ENCODE assay signal across 28 cellular contexts in the genomic region with DNA sequence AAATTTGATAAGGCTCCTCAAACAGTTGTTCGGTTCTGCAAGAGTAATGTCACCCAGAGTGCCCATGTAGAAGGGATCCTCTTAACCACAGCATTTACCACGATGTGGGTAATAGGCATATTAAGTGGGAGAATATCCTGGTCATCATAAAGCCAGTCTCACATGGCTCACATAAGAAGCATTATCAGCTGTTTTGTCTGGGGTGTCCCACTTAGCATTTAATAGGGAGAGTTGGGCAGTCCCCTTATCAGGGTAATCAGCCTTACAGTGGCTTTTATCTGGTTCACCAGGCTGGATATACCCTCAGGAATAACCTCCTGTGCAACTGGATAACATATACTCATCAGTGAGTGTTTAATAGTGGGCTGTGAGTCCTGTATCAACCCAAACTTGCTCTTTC.
"Had no signal": no experiment of that assay in that cellular context is flagged by ENCODE, and none has a peak within 500 bp of the region (broad histone marks: within the 10 kb centered on the region; RNA-seq: fewer than 3 reads in every experiment).

No MANE protein-coding gene starts in this region.

- H3K4me3 ChIP-seq: adrenal gland, breast epithelium, coronary artery, dorsolateral prefrontal cortex, esophagus muscularis mucosa, gastrocnemius medialis, heart left ventricle had no signal

- H3K27ac ChIP-seq: adrenal gland, breast epithelium, coronary artery, dorsolateral prefrontal cortex, esophagus muscularis mucosa, foreskin keratinocyte, gastrocnemius medialis, heart left ventricle had no signal

- H3K27me3 ChIP-seq: adrenal gland, breast epithelium, dorsolateral prefrontal cortex, esophagus muscularis mucosa, foreskin keratinocyte, gastrocnemius medialis had no signal

- DNase-seq: activated CD4-positive, alpha-beta memory T cell treated with anti-CD3 and anti-CD28 coated beads for 36 hours; activated CD4-positive, alpha-beta T cell treated with anti-CD3 and anti-CD28 coated beads for 36 hours; activated CD4-positive, alpha-beta T cell treated with anti-CD3 and anti-CD28 coated beads, Interleukin-2, amount 10 ng/mL, durations not matched to agents 24 days and 14 days; activated CD4-positive, CD25-positive, alpha-beta regulatory T cell; activated CD4-positive, CD25-positive, alpha-beta regulatory T cell treated with anti-CD3 and anti-CD28 coated beads, Interleukin-2, amount 50 U/mL, for 72 hours; activated CD8-positive, alpha-beta memory T cell treated with anti-CD3 and anti-CD28 coated beads, Interleukin-2, amount 10 ng/mL, durations not matched to agents 7 days and 5 days; activated CD8-positive, alpha-beta memory T cell treated with anti-CD3 and anti-CD28 coated beads, Interleukin-2, amount 50 U/mL, for 4 hours; activated CD8-positive, alpha-beta T cell treated with anti-CD3 and anti-CD28 coated beads, Interleukin-2, amount 10 ng/mL, durations not matched to agents 7 days and 5 days; activated effector memory CD4-positive, alpha-beta T cell treated with anti-CD3 and anti-CD28 coated beads, Interleukin-2, amount 50 U/mL, for 16 hours; activated naive CD4-positive, alpha-beta T cell treated with anti-CD3 and anti-CD28 coated beads for 36 hours; activated naive CD8-positive, alpha-beta T cell treated with anti-CD3 and anti-CD28 coated beads for 36 hours; activated naive CD8-positive, alpha-beta T cell treated with anti-CD3 and anti-CD28 coated beads, Interleukin-2, amount 50 U/mL, for 24 hours; activated T-cell treated with anti-CD3 and anti-CD28 coated beads, Interleukin-2, amount 50 U/mL, for 1 hour; activated T-cell treated with anti-CD3 and anti-CD28 coated beads, Interleukin-2, amount 50 U/mL, for 48 hours; adrenal gland; amygdala; aorta; dorsolateral prefrontal cortex; effector memory CD4-positive, alpha-beta T cell; endodermal cell; foreskin keratinocyte; gastrocnemius medialis; glutamatergic neuron; heart left ventricle; T-helper 2 cell had no signal

- H3K9me3 ChIP-seq: breast epithelium, esophagus muscularis mucosa, gastrocnemius medialis had no signal

- H3K36me3 ChIP-seq: adrenal gland, breast epithelium, esophagus muscularis mucosa, gastrocnemius medialis, heart left ventricle had no signal

- H3K4me1 ChIP-seq: breast epithelium, esophagus muscularis mucosa, foreskin keratinocyte, gastrocnemius medialis had no signal
